Comparison of ENCODE assay signal across 1 cellular context in genomic region chr6:107154131-107154906, GRCh38.
A peak's percentile ranks its signal among the peaks of the same experiment; 100 is the strongest.
TF ChIP-seq lines count a peak whose summit lies in the region.

No MANE protein-coding gene starts in this region.

TF ChIP-seq in H1, 55 proteins besides CTCF, POLR2A, EP300 and RAD21:
- TF ChIP-seq CREB1 (IDR thresholded peaks at IDR 0.05) (no peak), CBX5 (IDR thresholded peaks at IDR 0.05; ENCODE audit: low read depth, low read length) (no peak), SP2 (IDR thresholded peaks at IDR 0.05; ENCODE audit: low read length) (no peak), MAFK (IDR thresholded peaks at IDR 0.05; ENCODE audit: low read depth, low read length) (no peak), SIN3A (conservative IDR thresholded peaks at IDR 0.05 in 1 of 2, IDR thresholded peaks at IDR 0.05 in 1 of 2; ENCODE audit: low read depth in 1 of 2, low read length in 2 of 2) (0 out of 4 replicates have a peak, but pooled peaks of 1 of the 2 experiments have one; percentile 21), SIX5 (IDR thresholded peaks at IDR 0.05; ENCODE audit: low read depth, low read length) (no peak), POLR2AphosphoS5 (IDR thresholded peaks at IDR 0.05; ENCODE audit: low read depth, low read length) (no peak)
